8 cellular contexts compared by ENCODE assay signal in genomic region chr10:114767589-114768393, GRCh38. TPM values are rescaled to one million over a fixed set of nuclear protein-coding genes. Genes with fewer than 3 reads are reported as not detected.
DNase-seq lines count a peak whose midpoint lies in the region; ATAC-seq and TF ChIP-seq lines count a peak whose summit lies in the region.

No MANE protein-coding gene starts in this region.

- peak; percentile 32 to 35 for ATAC-seq in naive B cell (ENCODE audit: low read depth in 2 of 2)
- no peak for ATAC-seq in HG03045 (IDR thresholded peaks at IDR 0.05; ENCODE audit: unreplicated experiment)

- peaks cover 4% of the 10 kb centered on the region for H3K36me3 Mint-ChIP-seq in T-helper 1 cell treated with Interleukin-12 subunit alpha and Interleukin-12 subunit beta and Interleukin-4 antibody, amounts not matched to agents 30 μg/mL and 1 μg/mL, for 36 hours (ENCODE audit: low read depth)
- no peaks in the 10 kb centered on the region for H3K36me3 Mint-ChIP-seq in naive B cell

- H3K4me1 Mint-ChIP-seq in T-helper 1 cell treated with Interleukin-12 subunit alpha and Interleukin-12 subunit beta and Interleukin-4 antibody, amounts not matched to agents 30 μg/mL and 1 μg/mL, for 36 hours (ENCODE audit: low read depth) = peaks cover 11% of the 10 kb centered on the region
- H3K4me1 Mint-ChIP-seq in naive B cell = peaks cover 4 to 10% (median 7%) of the 10 kb centered on the region in 3 donors

- no peaks in the 10 kb centered on the region for H3K9me3 Mint-ChIP-seq in T-helper 1 cell treated with Interleukin-12 subunit alpha and Interleukin-12 subunit beta and Interleukin-4 antibody, amounts not matched to agents 30 μg/mL and 1 μg/mL, for 36 hours
- H3K9me3 Mint-ChIP-seq in naive B cell = peaks cover 0 to 2% (median 0%) of the 10 kb centered on the region in 7 donors

- peaks cover 56% of the 10 kb centered on the region for H3K27me3 Mint-ChIP-seq in T-helper 1 cell treated with Interleukin-12 subunit alpha and Interleukin-12 subunit beta and Interleukin-4 antibody, amounts not matched to agents 30 μg/mL and 1 μg/mL, for 36 hours (ENCODE audit: low read depth)
- peaks cover 21 to 41% (median 33%) of the 10 kb centered on the region in 3 donors for H3K27me3 Mint-ChIP-seq in naive B cell

- DNase-seq in activated gamma-delta T cell (lab: John Stamatoyannopoulos, UW) = peak; percentile 8
- DNase-seq in activated gamma-delta T cell treated with Interleukin-2 at 50 U/mL for 16 hours = no peak
- DNase-seq in epithelial cell of proximal tubule (ENCODE audit: low read depth) = no peak
- DNase-seq in naive B cell = peak; percentile 3
- no peak for DNase-seq in NCI-H128 (lab: John Stamatoyannopoulos, UW; ENCODE audit: unreplicated experiment)
- DNase-seq in NCI-H1694 treated with DMSO at 0.1 percent for 48 hours (lab: John Stamatoyannopoulos, UW) = no peak

- peak overlapping the region; percentile 76 for H3K4me3 ChIP-seq in epithelial cell of proximal tubule (ENCODE audit: low read depth, low read length)

- peak overlapping the region; percentile 60 for H3K4me3 Mint-ChIP-seq in T-helper 1 cell treated with Interleukin-12 subunit alpha and Interleukin-12 subunit beta and Interleukin-4 antibody, amounts not matched to agents 30 μg/mL and 1 μg/mL, for 36 hours
- peak overlapping the region; percentile 66 to 86 (median 83) for H3K4me3 Mint-ChIP-seq in naive B cell

- no peak for TF ChIP-seq CTCF in epithelial cell of proximal tubule (conservative IDR thresholded peaks at IDR 0.05; ENCODE audit: low read depth, low read length)

- no peak overlapping the region for H3K27ac Mint-ChIP-seq in T-helper 1 cell treated with Interleukin-12 subunit alpha and Interleukin-12 subunit beta and Interleukin-4 antibody, amounts not matched to agents 30 μg/mL and 1 μg/mL, for 36 hours
- H3K27ac Mint-ChIP-seq in naive B cell = peak overlapping the region in 1 of 6 donors; percentile 88

RNA-seq across cellular contexts. Expression of gene FHIP2A, which starts 53.8 kb away (rescaled TPM):
- total RNA-seq in epithelial cell of proximal tubule = 10.5 and 11.6 TPM in 2 replicates
- 10 to 100 TPM in 3 of 6 donors, 1 to 10 TPM in 3; 5.4 to 11.9 (median 9.0) TPM for polyA plus RNA-seq in naive B cell (ENCODE audit: low read depth in 6 of 6)

Comparison
In these comparisons a context has a peak if more than half of its experiments do, and no peak if none do; other contexts are left out.
1. DNase-seq: peak in activated gamma-delta T cell (single experiment) and naive B cell (single experiment); none in activated gamma-delta T cell treated with Interleukin-2 at 50 U/mL for 16 hours (single experiment), epithelial cell of proximal tubule (single experiment), NCI-H128 (single experiment) and NCI-H1694 treated with DMSO at 0.1 percent for 48 hours (single experiment).